In genomic region chr10:3805227-3805790, GRCh38 we compare ENCODE assay signal across 8 cellular contexts. TPM values are rescaled to one million over a fixed set of nuclear protein-coding genes. Genes with fewer than 3 reads are reported as not detected.
DNase-seq lines count a peak whose midpoint lies in the region; ATAC-seq and TF ChIP-seq lines count a peak whose summit lies in the region.

No MANE protein-coding gene starts in this region.

- H3K27me3 Mint-ChIP-seq in CD8-positive, alpha-beta T cell (ENCODE audit: low read depth) = no peaks in the 10 kb centered on the region

- ATAC-seq in CD8-positive, alpha-beta T cell = peak; percentile 44
- peak; percentile 47 for ATAC-seq in GM21447 (IDR thresholded peaks at IDR 0.05; ENCODE audit: unreplicated experiment)
- peak; percentile 59 for ATAC-seq in stimulated activated effector memory CD8-positive, alpha-beta T cell treated with anti-CD3 and anti-CD28 coated beads, Interleukin-12 subunit alpha, Interleukin-12 subunit beta, amount 100 ng/mL, for 72 hours

- H3K9me3 ChIP-seq in CD8-positive, alpha-beta T cell (ENCODE audit: low read length) = no peaks in the 10 kb centered on the region
- H3K9me3 ChIP-seq in MG63 = no peaks in the 10 kb centered on the region

- intact Hi-C loops in CD8-positive, alpha-beta T cell (cut with DNase I, micrococcal nuclease) = loop anchor here (1.0 to 5.0 kb wide), 8 partner anchors 20 to 144 kb away; partner anchors contain the start of gene KLF6 (in 2 of the 2)

- H3K27ac Mint-ChIP-seq in CD8-positive, alpha-beta T cell = peak overlapping the region; percentile 99
- H3K27ac Mint-ChIP-seq in stimulated activated effector memory CD8-positive, alpha-beta T cell treated with anti-CD3 and anti-CD28 coated beads, Interleukin-12 subunit alpha, Interleukin-12 subunit beta, amount 100 ng/mL, for 72 hours = no peak overlapping the region

- no peaks in the 10 kb centered on the region for H3K36me3 Mint-ChIP-seq in CD8-positive, alpha-beta T cell
- peaks cover 46% of the 10 kb centered on the region for H3K36me3 Mint-ChIP-seq in stimulated activated effector memory CD8-positive, alpha-beta T cell treated with anti-CD3 and anti-CD28 coated beads, Interleukin-12 subunit alpha, Interleukin-12 subunit beta, amount 100 ng/mL, for 72 hours

- POLR2A ChIA-PET in CD8-positive, alpha-beta T cell (lab: Charles Lee) = interaction anchor here (0.6 to 9.9 kb wide), 4 partner anchors 10 to 142 kb away, joined by 3 to 229 read pairs (median 3); partner anchors contain the start of gene KLF6

- H3K4me1 Mint-ChIP-seq in CD8-positive, alpha-beta T cell (ENCODE audit: low read depth) = peaks cover 72% of the 10 kb centered on the region
- peaks cover 23% of the 10 kb centered on the region for H3K4me1 Mint-ChIP-seq in stimulated activated effector memory CD8-positive, alpha-beta T cell treated with anti-CD3 and anti-CD28 coated beads, Interleukin-12 subunit alpha, Interleukin-12 subunit beta, amount 100 ng/mL, for 72 hours

- TF ChIP-seq CTCF in CD8-positive, alpha-beta T cell (IDR thresholded peaks at IDR 0.05) = no peak
- TF ChIP-seq CTCF in foreskin fibroblast (IDR thresholded peaks at IDR 0.05; ENCODE audit: low read depth, low read length) = no peak

- peak overlapping the region; percentile 36 for H3K4me3 Mint-ChIP-seq in CD8-positive, alpha-beta T cell
- H3K4me3 Mint-ChIP-seq in stimulated activated effector memory CD8-positive, alpha-beta T cell treated with anti-CD3 and anti-CD28 coated beads, Interleukin-12 subunit alpha, Interleukin-12 subunit beta, amount 100 ng/mL, for 72 hours = no peak overlapping the region

- no peaks in the 10 kb centered on the region for H3K9me3 Mint-ChIP-seq in CD8-positive, alpha-beta T cell
- no peaks in the 10 kb centered on the region for H3K9me3 Mint-ChIP-seq in stimulated activated effector memory CD8-positive, alpha-beta T cell treated with anti-CD3 and anti-CD28 coated beads, Interleukin-12 subunit alpha, Interleukin-12 subunit beta, amount 100 ng/mL, for 72 hours

- peaks cover 77% of the 10 kb centered on the region for H3K4me1 ChIP-seq in CD8-positive, alpha-beta T cell (ENCODE audit: insufficient read depth, low read length)

- no peak overlapping the region for H3K4me3 ChIP-seq in CD8-positive, alpha-beta T cell (ENCODE audit: low read depth, low read length)
- no peak overlapping the region for H3K4me3 ChIP-seq in MG63
- H3K4me3 ChIP-seq in foreskin fibroblast (ENCODE audit: low read depth in 1 of 2, low read length in 2 of 2) = no peak overlapping the region

- peak in 4 of 7 experiments; percentile 29 to 74 (median 55) for DNase-seq in CD8-positive, alpha-beta T cell
- peak; percentile 34 for DNase-seq in MG63
- peak; percentile 44 for DNase-seq in activated T-cell treated with anti-CD3 and anti-CD28 coated beads, Interleukin-2, amount 50 U/mL, for 1 hour
- peak; percentile 81 to 83 for DNase-seq in foreskin fibroblast
- DNase-seq in stimulated activated effector memory CD8-positive, alpha-beta T cell treated with anti-CD3 and anti-CD28 coated beads, Interleukin-12 subunit alpha, Interleukin-12 subunit beta, amount 100 ng/mL, for 72 hours (ENCODE audit: low spot score in 2 of 2) = peak in 1 of 2 donors; percentile 75
- DNase-seq in globus pallidus (ENCODE audit: low spot score) = no peak
- DNase-seq in NCI-H1930 (lab: John Stamatoyannopoulos, UW) = no peak

- CTCF ChIA-PET in CD8-positive, alpha-beta T cell (lab: Charles Lee) = interaction anchor here (0.5 kb wide), 1 partner anchor 583 kb away, joined by 3 read pairs; no protein-coding TSS in a partner anchor

- peak overlapping the region; percentile 85 for H3K27ac ChIP-seq in CD8-positive, alpha-beta T cell (ENCODE audit: low read depth, low read length)

- H3K27me3 ChIP-seq in CD8-positive, alpha-beta T cell (ENCODE audit: insufficient read depth, low read length) = no peaks in the 10 kb centered on the region
- H3K27me3 ChIP-seq in MG63 = no peaks in the 10 kb centered on the region

- no peaks in the 10 kb centered on the region for H3K36me3 ChIP-seq in CD8-positive, alpha-beta T cell (ENCODE audit: insufficient read depth, low read length)
- H3K36me3 ChIP-seq in MG63 = no peaks in the 10 kb centered on the region

RNA-seq across cellular contexts. Expression of gene KLF6, which starts 20.3 kb away (rescaled TPM):
- 100 to 1,000 TPM; 552 to 566 TPM for total RNA-seq in CD8-positive, alpha-beta T cell
- total RNA-seq in MG63 (2014; rRNA removed; shearing (Covaris generic); ENCODE audit: low replicate concordance) = 38.8 and 40.4 TPM in 2 replicates

Comparison
In these comparisons a context has a peak if more than half of its experiments do, and no peak if none do; other contexts are left out.
1. DNase-seq: peak in CD8-positive, alpha-beta T cell (4 of 7), MG63 (single experiment), activated T-cell treated with anti-CD3 and anti-CD28 coated beads, Interleukin-2, amount 50 U/mL, for 1 hour (single experiment) and foreskin fibroblast (2 of 2); none in globus pallidus (single experiment) and NCI-H1930 (0 of 2).
2. RNA of gene KLF6, which starts 20.3 kb away (total RNA-seq): 552 to 566 TPM in CD8-positive, alpha-beta T cell; 38.8 to 40.4 TPM in MG63; every median in the first group is over 10 times any median in the second.
3. Peak in every context shown above with its lines, with median percentiles within 50 percentile points of each other: ATAC-seq.